Comparison of ENCODE assay signal across 10 cellular contexts in the genomic region with DNA sequence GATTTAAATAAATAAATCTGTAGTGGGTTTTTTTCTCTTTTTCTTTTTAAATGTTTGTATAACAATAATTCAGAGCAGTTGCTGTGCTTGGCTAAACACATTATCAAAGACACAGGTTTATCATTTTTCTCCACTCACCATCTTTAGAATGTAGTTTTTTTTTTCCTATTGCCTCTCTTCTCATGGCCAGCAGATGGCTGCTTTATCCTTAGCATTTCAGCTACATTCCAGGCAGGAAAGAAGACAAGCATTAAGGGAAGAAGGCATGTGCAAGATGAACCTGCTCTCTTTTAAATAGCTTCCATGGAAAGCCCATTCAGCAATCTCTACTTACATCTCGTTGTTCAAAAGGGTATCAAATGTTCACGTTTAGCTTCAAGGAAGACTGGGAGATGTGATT. TPM values are rescaled to one million over a fixed set of nuclear protein-coding genes. Genes with fewer than 3 reads are reported as not detected.
DNase-seq lines count a peak whose midpoint lies in the region; ATAC-seq and TF ChIP-seq lines count a peak whose summit lies in the region.
"Had no signal": no experiment of that assay in that cellular context is flagged by ENCODE, and none has a peak within 500 bp of the region (broad histone marks: within the 10 kb centered on the region; RNA-seq: fewer than 3 reads in every experiment).

No MANE protein-coding gene starts in this region.

- peak; percentile 66 for TF ChIP-seq RAD21 in neural cell (conservative IDR thresholded peaks at IDR 0.05)

- intact Hi-C loops in stomach (cut with DNase I; ENCODE audit: low total_unique reads), result no loop called here

- no peak overlapping the region for H3K4me3 Mint-ChIP-seq in activated CD8-positive, alpha-beta T cell treated with anti-CD3 and anti-CD28 coated beads, Interleukin-2, amount 10 ng/mL, durations not matched to agents 7 days and 5 days
- H3K4me3 Mint-ChIP-seq in mesothelial cell of epicardium, result no peak overlapping the region
- H3K4me3 Mint-ChIP-seq: activated CD8-positive, alpha-beta T cell treated with anti-CD3 and anti-CD28 coated beads for 36 hours had no signal

- H3K27me3 ChIP-seq in neural cell (ENCODE audit: insufficient read depth, low read depth, low read length) (no peaks in the 10 kb centered on the region), stomach (no peaks in the 10 kb centered on the region)

- TF ChIP-seq EP300 in neural cell (conservative IDR thresholded peaks at IDR 0.05; ENCODE audit: poor library complexity, severe bottlenecking), result no peak
- no peak for TF ChIP-seq EP300 in stomach (IDR thresholded peaks at IDR 0.05)

- H3K27ac ChIP-seq in neural cell (ENCODE audit: low read length) (no peak overlapping the region), stomach (no peak overlapping the region)

- ATAC-seq in GM18517 (IDR thresholded peaks at IDR 0.05; ENCODE audit: unreplicated experiment), result no peak
- no peak for ATAC-seq in activated CD8-positive, alpha-beta T cell treated with anti-CD3 and anti-CD28 coated beads, Interleukin-2, amount 10 ng/mL, durations not matched to agents 7 days and 5 days
- ATAC-seq: activated CD8-positive, alpha-beta T cell treated with anti-CD3 and anti-CD28 coated beads for 36 hours had no signal

- TF ChIP-seq POLR2A in stomach (IDR thresholded peaks at IDR 0.05), result no peak

- H3K79me2 ChIP-seq in neural cell (replicated peaks; ENCODE audit: insufficient read depth, low read length), result no peaks in the 10 kb centered on the region

- CTCF ChIA-PET in activated CD8-positive, alpha-beta T cell treated with anti-CD3 and anti-CD28 coated beads, Interleukin-2, amount 10 ng/mL, durations not matched to agents 7 days and 5 days (lab: Charles Lee), result interaction anchor here (0.7 to 1.7 kb wide), 3 partner anchors 9 to 87 kb away, joined by 4 to 5 read pairs (median 4); no protein-coding TSS in a partner anchor

- peaks cover 0 to 5% (median 0%) of the 10 kb centered on the region in 4 donors for H3K4me1 ChIP-seq in stomach

- H2AFZ ChIP-seq in neural cell (ENCODE audit: low read depth, low read length), result no peak overlapping the region

- TF ChIP-seq CTCF in neural cell (IDR thresholded peaks at IDR 0.05; ENCODE audit: poor library complexity, severe bottlenecking) (peak; percentile 64), stomach (IDR thresholded peaks at IDR 0.05) (no peak), mesothelial cell of epicardium (IDR thresholded peaks at IDR 0.05; ENCODE audit: unreplicated experiment) (no peak)

- H3K9me3 Mint-ChIP-seq in activated CD8-positive, alpha-beta T cell treated with anti-CD3 and anti-CD28 coated beads, Interleukin-2, amount 10 ng/mL, durations not matched to agents 7 days and 5 days (ENCODE audit: insufficient read depth), result no peaks in the 10 kb centered on the region
- no peaks in the 10 kb centered on the region for H3K9me3 Mint-ChIP-seq in mesothelial cell of epicardium
- H3K9me3 Mint-ChIP-seq: activated CD8-positive, alpha-beta T cell treated with anti-CD3 and anti-CD28 coated beads for 36 hours had no signal

- H3K36me3 ChIP-seq in neural cell (ENCODE audit: insufficient read depth, low read length) (no peaks in the 10 kb centered on the region), stomach (no peaks in the 10 kb centered on the region)

- POLR2A ChIA-PET in activated CD8-positive, alpha-beta T cell treated with anti-CD3 and anti-CD28 coated beads, Interleukin-2, amount 10 ng/mL, durations not matched to agents 7 days and 5 days (lab: Charles Lee), result no interaction called here

- no peaks in the 10 kb centered on the region for H4K20me1 ChIP-seq in neural cell (ENCODE audit: insufficient read depth)

- peaks cover 57% of the 10 kb centered on the region for H3K36me3 Mint-ChIP-seq in activated CD8-positive, alpha-beta T cell treated with anti-CD3 and anti-CD28 coated beads, Interleukin-2, amount 10 ng/mL, durations not matched to agents 7 days and 5 days (ENCODE audit: low read depth)
- no peaks in the 10 kb centered on the region for H3K36me3 Mint-ChIP-seq in mesothelial cell of epicardium

- peaks cover 55% of the 10 kb centered on the region for H3K4me1 Mint-ChIP-seq in activated CD8-positive, alpha-beta T cell treated with anti-CD3 and anti-CD28 coated beads, Interleukin-2, amount 10 ng/mL, durations not matched to agents 7 days and 5 days (ENCODE audit: low read depth)
- H3K4me1 Mint-ChIP-seq in mesothelial cell of epicardium, result peaks cover 11% of the 10 kb centered on the region

- no peak overlapping the region for H3K9ac ChIP-seq in neural cell (ENCODE audit: low read length)

- no peaks in the 10 kb centered on the region for H3K27me3 Mint-ChIP-seq in activated CD8-positive, alpha-beta T cell treated with anti-CD3 and anti-CD28 coated beads, Interleukin-2, amount 10 ng/mL, durations not matched to agents 7 days and 5 days (ENCODE audit: low read depth)
- H3K27me3 Mint-ChIP-seq in mesothelial cell of epicardium (ENCODE audit: low read depth), result no peaks in the 10 kb centered on the region
- H3K27me3 Mint-ChIP-seq: activated CD8-positive, alpha-beta T cell treated with anti-CD3 and anti-CD28 coated beads for 36 hours had no signal

- H3K9me3 ChIP-seq in neural cell (ENCODE audit: low read length) (no peaks in the 10 kb centered on the region), stomach (no peaks in the 10 kb centered on the region)

- H3F3A ChIP-seq in neural cell (ENCODE audit: insufficient read depth, low read length, poor library complexity, severe bottlenecking), result no peaks in the 10 kb centered on the region

- DNase-seq in DMS114 treated with DMSO at 0.1 percent for 48 hours (lab: John Stamatoyannopoulos, UW; ENCODE audit: unreplicated experiment), result peak; percentile 7
- DNase-seq in NCI-H2227 (lab: John Stamatoyannopoulos, UW; ENCODE audit: unreplicated experiment), result peak; percentile 69
- peak; percentile 5 for DNase-seq in cerebellum (ENCODE audit: low spot score)
- no peak for DNase-seq in stomach
- DNase-seq in activated CD8-positive, alpha-beta T cell treated with anti-CD3 and anti-CD28 coated beads, Interleukin-2, amount 10 ng/mL, durations not matched to agents 7 days and 5 days, result no peak
- no peak for DNase-seq in mesothelial cell of epicardium (ENCODE audit: low spot score in 2 of 2, unreplicated experiment in 2 of 2)
- DNase-seq: activated CD8-positive, alpha-beta T cell treated with anti-CD3 and anti-CD28 coated beads for 36 hours had no signal

- 48 to 62% (median 54%) methylated on average over 2 of the region's 2 CpGs for WGBS in stomach, 5 donors

- H3K27ac Mint-ChIP-seq in activated CD8-positive, alpha-beta T cell treated with anti-CD3 and anti-CD28 coated beads, Interleukin-2, amount 10 ng/mL, durations not matched to agents 7 days and 5 days, result no peak overlapping the region
- H3K27ac Mint-ChIP-seq in mesothelial cell of epicardium, result no peak overlapping the region

- no peak overlapping the region for H3K4me2 ChIP-seq in neural cell (ENCODE audit: low read length)

- H3K4me3 ChIP-seq in neural cell (ENCODE audit: low read length) (no peak overlapping the region), stomach (no peak overlapping the region)

- H3K9me2 ChIP-seq in neural cell (ENCODE audit: insufficient read depth, low read length), result no peaks in the 10 kb centered on the region

TF ChIP-seq in neural cell, 6 proteins besides CTCF, POLR2A, EP300 and RAD21:
- TF ChIP-seq SMC3 (conservative IDR thresholded peaks at IDR 0.05; ENCODE audit: poor library complexity) (peak; percentile 71), TAF1 (IDR thresholded peaks at IDR 0.05; ENCODE audit: low read depth) (no peak)

RNA-seq across cellular contexts. Expression of gene ARHGAP15, which starts 42.6 kb away (rescaled TPM):
- 2.9 TPM for total RNA-seq in cerebellum
- 0.30 TPM in 1 of 2 replicates, not detected in the other for polyA plus RNA-seq in neural cell
- not detected in 2 replicates for polyA minus RNA-seq in neural cell
- total RNA-seq in stomach, result 10 to 100 TPM in 2 of 5 donors, 1 to 10 TPM in 2, not detected in 1; 5.8 to 66.3 (median 25.9) TPM
- 10 to 100 TPM in 1 of 3 donors, 1 to 10 TPM in 2; 1.8 to 11.9 (median 3.8) TPM for polyA plus RNA-seq in stomach
- total RNA-seq in activated CD8-positive, alpha-beta T cell treated with anti-CD3 and anti-CD28 coated beads, Interleukin-2, amount 10 ng/mL, durations not matched to agents 7 days and 5 days, result 100 to 1,000 TPM; 154 to 158 TPM
- total RNA-seq in mesothelial cell of epicardium, result 0.34 to 0.51 TPM (median 0.38 TPM) in 3 replicates
- polyA plus RNA-seq: keratinocyte had no signal

Comparison
In these comparisons a context has a peak if more than half of its experiments do, and no peak if none do; other contexts are left out.
1. DNase-seq: peak in DMS114 treated with DMSO at 0.1 percent for 48 hours (single experiment), NCI-H2227 (single experiment) and cerebellum (single experiment); none in stomach (single experiment), activated CD8-positive, alpha-beta T cell treated with anti-CD3 and anti-CD28 coated beads, Interleukin-2, amount 10 ng/mL, durations not matched to agents 7 days and 5 days (single experiment) and mesothelial cell of epicardium (0 of 2).